ENCODE assay signal across 15 cellular contexts in genomic region chr12:127526925-127527324, GRCh38.
"Had no signal": no experiment of that assay in that cellular context is flagged by ENCODE, and none has a peak within 500 bp of the region (broad histone marks: within the 10 kb centered on the region; RNA-seq: fewer than 3 reads in every experiment).

No MANE protein-coding gene starts in this region.

- H3K36me3 Mint-ChIP-seq: immature natural killer cell; naive thymus-derived CD8-positive, alpha-beta T cell had no signal

- H3K9me3 ChIP-seq: colonic mucosa, gastrocnemius medialis, left ventricle myocardium inferior, right atrium auricular region had no signal

- H3K4me3 Mint-ChIP-seq: immature natural killer cell; naive thymus-derived CD8-positive, alpha-beta T cell had no signal

- H3K4me1 Mint-ChIP-seq: immature natural killer cell; naive thymus-derived CD8-positive, alpha-beta T cell had no signal

- H3K36me3 ChIP-seq: colonic mucosa, gastrocnemius medialis, left ventricle myocardium inferior, right atrium auricular region had no signal

- H3K4me1 ChIP-seq: colonic mucosa, gastrocnemius medialis, left ventricle myocardium inferior, right atrium auricular region had no signal

- H3K27ac ChIP-seq: colonic mucosa, gastrocnemius medialis, left ventricle myocardium inferior, right atrium auricular region had no signal

- DNase-seq: cerebellar nuclear complex; colonic mucosa; dermis blood vessel endothelial cell; gastrocnemius medialis; immature natural killer cell; left cardiac atrium; left ventricle myocardium inferior; mesenchymal stem cell; naive thymus-derived CD8-positive, alpha-beta T cell; small intestine; stimulated activated CD4-positive, alpha-beta T cell treated with anti-CD3 and anti-CD28 coated beads, Interleukin-12 subunit alpha, Interleukin-12 subunit beta, amount 100 ng/mL, for 4 hours; stimulated activated naive CD4-positive, alpha-beta T cell treated with Interleukin-2 at 50 U/mL for 16 hours; trophoblast cell had no signal

- H3K4me3 ChIP-seq: colonic mucosa, gastrocnemius medialis, left ventricle myocardium inferior, lung, right atrium auricular region had no signal

- H3K27me3 Mint-ChIP-seq: naive thymus-derived CD8-positive, alpha-beta T cell had no signal

- H3K27ac Mint-ChIP-seq: immature natural killer cell; naive thymus-derived CD8-positive, alpha-beta T cell had no signal

- H3K27me3 ChIP-seq: colonic mucosa, gastrocnemius medialis, right atrium auricular region had no signal
